Comparison of ENCODE assay signal across 1 cellular context in the genomic region with DNA sequence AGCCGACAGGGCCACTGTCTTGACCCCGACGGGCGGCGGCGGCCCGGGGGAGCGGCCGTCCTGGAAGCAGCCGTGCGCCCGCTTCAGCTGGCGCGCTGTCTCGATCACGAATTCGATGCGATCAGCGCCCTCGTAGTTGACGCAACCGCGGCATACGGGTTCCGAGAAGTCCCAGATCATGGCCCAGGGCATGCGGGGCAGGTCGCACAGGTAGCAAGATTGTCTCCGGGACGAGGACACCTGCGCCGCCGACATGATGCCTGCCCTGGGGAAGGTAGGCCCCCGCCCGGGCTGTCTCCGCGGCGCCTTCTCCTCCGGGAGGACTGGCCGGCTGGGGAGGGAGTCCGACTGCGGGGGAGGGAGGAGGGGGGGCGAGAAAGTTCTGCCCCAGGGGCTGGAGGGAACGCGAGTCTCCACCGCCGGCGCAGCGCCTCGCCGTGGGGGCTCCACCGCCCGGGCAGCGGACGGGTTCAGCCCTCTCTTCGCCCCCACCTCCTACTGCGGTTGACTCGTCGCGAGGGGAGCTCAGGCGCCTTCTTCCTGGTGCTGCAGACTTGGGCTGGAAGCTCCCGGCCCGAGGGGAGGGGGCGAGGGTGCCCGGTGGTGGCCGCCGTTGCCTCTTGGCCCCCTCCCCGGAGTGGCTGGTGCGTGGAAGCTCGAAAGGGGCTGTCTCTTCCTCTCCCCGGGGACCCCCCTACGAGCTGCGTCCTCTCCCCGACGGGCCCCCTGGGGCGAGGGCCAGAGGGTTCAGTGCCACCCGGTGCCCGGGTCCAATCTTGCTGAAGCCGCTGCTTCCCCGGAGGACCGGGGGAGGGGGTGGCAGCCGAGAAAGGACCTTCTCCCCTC.
TF ChIP-seq lines count a peak whose summit lies in the region.

No MANE protein-coding gene starts in this region.

TF ChIP-seq in HepG2, 621 proteins besides CTCF, POLR2A, EP300 and RAD21 (continued from another document and continues in another):
- TF ChIP-seq POLR2G (IDR thresholded peaks at IDR 0.05; ENCODE audit: low read depth, low read length) (peak; percentile 41; the same call in 1 of the 2 replicates), RARA (CRISPR knock-in tag; IDR thresholded peaks at IDR 0.05) (no peak), ZNF674 (CRISPR knock-in tag; IDR thresholded peaks at IDR 0.05; ENCODE audit: low read depth) (no peak), CREB1 (IDR thresholded peaks at IDR 0.05) (no peak), CREB1 (CRISPR knock-in tag; IDR thresholded peaks at IDR 0.05) (no peak), ZNF510 (CRISPR knock-in tag; IDR thresholded peaks at IDR 0.05; ENCODE audit: low read depth) (no peak), CAMTA2 (CRISPR knock-in tag; IDR thresholded peaks at IDR 0.05; ENCODE audit: borderline replicate concordance) (no peak), ZNF660 (CRISPR knock-in tag; IDR thresholded peaks at IDR 0.05; ENCODE audit: borderline replicate concordance, low read depth) (no peak), CHD4 (IDR thresholded peaks at IDR 0.05; ENCODE audit: borderline replicate concordance, low read length) (no peak), ZSCAN25 (CRISPR knock-in tag; IDR thresholded peaks at IDR 0.05) (no peak), ZBTB8A (CRISPR knock-in tag; IDR thresholded peaks at IDR 0.05; ENCODE audit: borderline replicate concordance, low read depth) (no peak), PHF21A (CRISPR knock-in tag; IDR thresholded peaks at IDR 0.05) (no peak), ZNF773 (CRISPR knock-in tag; IDR thresholded peaks at IDR 0.05; ENCODE audit: borderline replicate concordance) (no peak), NFIC (IDR thresholded peaks at IDR 0.05; ENCODE audit: low read length) (no peak), MXD4 (CRISPR knock-in tag; IDR thresholded peaks at IDR 0.05) (no peak; the same call in 1 of the 2 replicates), TSC22D2 (CRISPR knock-in tag; IDR thresholded peaks at IDR 0.05; ENCODE audit: borderline replicate concordance) (no peak), ZNF224 (CRISPR knock-in tag; IDR thresholded peaks at IDR 0.05) (no peak), EEA1 (CRISPR knock-in tag; IDR thresholded peaks at IDR 0.05; ENCODE audit: borderline replicate concordance) (peak; percentile 15; the same call in 1 of the 2 replicates), ARID2 (CRISPR knock-in tag; IDR thresholded peaks at IDR 0.05; ENCODE audit: borderline replicate concordance) (no peak), ZNF530 (CRISPR knock-in tag; IDR thresholded peaks at IDR 0.05; ENCODE audit: low read depth) (no peak), ZNF468 (CRISPR knock-in tag; IDR thresholded peaks at IDR 0.05) (no peak), KDM3A (CRISPR knock-in tag; IDR thresholded peaks at IDR 0.05; ENCODE audit: low read depth) (no peak; the same call in 1 of the 2 replicates), KAT8 (CRISPR knock-in tag; IDR thresholded peaks at IDR 0.05) (0 out of 2 replicates have a peak, but pooled peaks have one; percentile 18), ZNF331 (CRISPR knock-in tag; IDR thresholded peaks at IDR 0.05) (no peak), ARNTL (CRISPR knock-in tag; IDR thresholded peaks at IDR 0.05) (0 out of 2 replicates have a peak, but pooled peaks have one; percentile 43)
- TF ChIP-seq, protein P1, sequence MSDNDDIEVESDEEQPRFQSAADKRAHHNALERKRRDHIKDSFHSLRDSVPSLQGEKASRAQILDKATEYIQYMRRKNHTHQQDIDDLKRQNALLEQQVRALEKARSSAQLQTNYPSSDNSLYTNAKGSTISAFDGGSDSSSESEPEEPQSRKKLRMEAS (IDR thresholded peaks at IDR 0.05) = peak; percentile 60
- TF ChIP-seq, protein P2, sequence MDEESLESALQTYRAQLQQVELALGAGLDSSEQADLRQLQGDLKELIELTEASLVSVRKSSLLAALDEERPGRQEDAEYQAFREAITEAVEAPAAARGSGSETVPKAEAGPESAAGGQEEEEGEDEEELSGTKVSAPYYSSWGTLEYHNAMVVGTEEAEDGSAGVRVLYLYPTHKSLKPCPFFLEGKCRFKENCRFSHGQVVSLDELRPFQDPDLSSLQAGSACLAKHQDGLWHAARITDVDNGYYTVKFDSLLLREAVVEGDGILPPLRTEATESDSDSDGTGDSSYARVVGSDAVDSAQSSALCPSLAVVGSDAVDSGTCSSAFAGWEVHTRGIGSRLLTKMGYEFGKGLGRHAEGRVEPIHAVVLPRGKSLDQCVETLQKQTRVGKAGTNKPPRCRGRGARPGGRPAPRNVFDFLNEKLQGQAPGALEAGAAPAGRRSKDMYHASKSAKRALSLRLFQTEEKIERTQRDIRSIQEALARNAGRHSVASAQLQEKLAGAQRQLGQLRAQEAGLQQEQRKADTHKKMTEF (CRISPR knock-in tag; IDR thresholded peaks at IDR 0.05) = peak; percentile 59
- TF ChIP-seq, protein P3, sequence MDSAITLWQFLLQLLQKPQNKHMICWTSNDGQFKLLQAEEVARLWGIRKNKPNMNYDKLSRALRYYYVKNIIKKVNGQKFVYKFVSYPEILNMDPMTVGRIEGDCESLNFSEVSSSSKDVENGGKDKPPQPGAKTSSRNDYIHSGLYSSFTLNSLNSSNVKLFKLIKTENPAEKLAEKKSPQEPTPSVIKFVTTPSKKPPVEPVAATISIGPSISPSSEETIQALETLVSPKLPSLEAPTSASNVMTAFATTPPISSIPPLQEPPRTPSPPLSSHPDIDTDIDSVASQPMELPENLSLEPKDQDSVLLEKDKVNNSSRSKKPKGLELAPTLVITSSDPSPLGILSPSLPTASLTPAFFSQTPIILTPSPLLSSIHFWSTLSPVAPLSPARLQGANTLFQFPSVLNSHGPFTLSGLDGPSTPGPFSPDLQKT (CRISPR knock-in tag; IDR thresholded peaks at IDR 0.05; ENCODE audit: borderline replicate concordance) = no peak
- TF ChIP-seq, protein P4, sequence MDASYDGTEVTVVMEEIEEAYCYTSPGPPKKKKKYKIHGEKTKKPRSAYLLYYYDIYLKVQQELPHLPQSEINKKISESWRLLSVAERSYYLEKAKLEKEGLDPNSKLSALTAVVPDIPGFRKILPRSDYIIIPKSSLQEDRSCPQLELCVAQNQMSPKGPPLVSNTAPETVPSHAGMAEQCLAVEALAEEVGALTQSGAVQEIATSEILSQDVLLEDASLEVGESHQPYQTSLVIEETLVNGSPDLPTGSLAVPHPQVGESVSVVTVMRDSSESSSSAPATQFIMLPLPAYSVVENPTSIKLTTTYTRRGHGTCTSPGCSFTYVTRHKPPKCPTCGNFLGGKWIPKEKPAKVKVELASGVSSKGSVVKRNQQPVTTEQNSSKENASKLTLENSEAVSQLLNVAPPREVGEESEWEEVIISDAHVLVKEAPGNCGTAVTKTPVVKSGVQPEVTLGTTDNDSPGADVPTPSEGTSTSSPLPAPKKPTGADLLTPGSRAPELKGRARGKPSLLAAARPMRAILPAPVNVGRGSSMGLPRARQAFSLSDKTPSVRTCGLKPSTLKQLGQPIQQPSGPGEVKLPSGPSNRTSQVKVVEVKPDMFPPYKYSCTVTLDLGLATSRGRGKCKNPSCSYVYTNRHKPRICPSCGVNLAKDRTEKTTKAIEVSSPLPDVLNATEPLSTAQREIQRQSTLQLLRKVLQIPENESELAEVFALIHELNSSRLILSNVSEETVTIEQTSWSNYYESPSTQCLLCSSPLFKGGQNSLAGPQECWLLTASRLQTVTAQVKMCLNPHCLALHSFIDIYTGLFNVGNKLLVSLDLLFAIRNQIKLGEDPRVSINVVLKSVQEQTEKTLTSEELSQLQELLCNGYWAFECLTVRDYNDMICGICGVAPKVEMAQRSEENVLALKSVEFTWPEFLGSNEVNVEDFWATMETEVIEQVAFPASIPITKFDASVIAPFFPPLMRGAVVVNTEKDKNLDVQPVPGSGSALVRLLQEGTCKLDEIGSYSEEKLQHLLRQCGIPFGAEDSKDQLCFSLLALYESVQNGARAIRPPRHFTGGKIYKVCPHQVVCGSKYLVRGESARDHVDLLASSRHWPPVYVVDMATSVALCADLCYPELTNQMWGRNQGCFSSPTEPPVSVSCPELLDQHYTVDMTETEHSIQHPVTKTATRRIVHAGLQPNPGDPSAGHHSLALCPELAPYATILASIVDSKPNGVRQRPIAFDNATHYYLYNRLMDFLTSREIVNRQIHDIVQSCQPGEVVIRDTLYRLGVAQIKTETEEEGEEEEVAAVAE (CRISPR knock-in tag; IDR thresholded peaks at IDR 0.05; ENCODE audit: borderline replicate concordance) = 0 out of 2 replicates have a peak, but pooled peaks have one; percentile 5
- TF ChIP-seq, protein P5, sequence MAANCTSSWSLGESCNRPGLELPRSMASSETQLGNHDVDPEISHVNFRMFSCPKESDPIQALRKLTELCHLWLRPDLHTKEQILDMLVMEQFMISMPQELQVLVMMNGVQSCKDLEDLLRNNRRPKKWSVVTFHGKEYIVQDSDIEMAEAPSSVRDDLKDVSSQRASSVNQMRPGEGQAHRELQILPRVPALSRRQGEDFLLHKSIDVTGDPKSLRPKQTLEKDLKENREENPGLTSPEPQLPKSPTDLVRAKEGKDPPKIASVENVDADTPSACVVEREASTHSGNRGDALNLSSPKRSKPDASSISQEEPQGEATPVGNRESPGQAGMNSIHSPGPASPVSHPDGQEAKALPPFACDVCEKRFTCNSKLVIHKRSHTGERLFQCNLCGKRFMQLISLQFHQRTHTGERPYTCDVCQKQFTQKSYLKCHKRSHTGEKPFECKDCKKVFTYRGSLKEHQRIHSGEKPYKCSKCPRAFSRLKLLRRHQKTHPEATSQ (CRISPR knock-in tag; IDR thresholded peaks at IDR 0.05; ENCODE audit: borderline replicate concordance) = no peak
- TF ChIP-seq, protein P6, sequence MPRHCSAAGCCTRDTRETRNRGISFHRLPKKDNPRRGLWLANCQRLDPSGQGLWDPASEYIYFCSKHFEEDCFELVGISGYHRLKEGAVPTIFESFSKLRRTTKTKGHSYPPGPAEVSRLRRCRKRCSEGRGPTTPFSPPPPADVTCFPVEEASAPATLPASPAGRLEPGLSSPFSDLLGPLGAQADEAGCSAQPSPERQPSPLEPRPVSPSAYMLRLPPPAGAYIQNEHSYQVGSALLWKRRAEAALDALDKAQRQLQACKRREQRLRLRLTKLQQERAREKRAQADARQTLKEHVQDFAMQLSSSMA (CRISPR knock-in tag; IDR thresholded peaks at IDR 0.05) = no peak
- TF ChIP-seq, protein P7, sequence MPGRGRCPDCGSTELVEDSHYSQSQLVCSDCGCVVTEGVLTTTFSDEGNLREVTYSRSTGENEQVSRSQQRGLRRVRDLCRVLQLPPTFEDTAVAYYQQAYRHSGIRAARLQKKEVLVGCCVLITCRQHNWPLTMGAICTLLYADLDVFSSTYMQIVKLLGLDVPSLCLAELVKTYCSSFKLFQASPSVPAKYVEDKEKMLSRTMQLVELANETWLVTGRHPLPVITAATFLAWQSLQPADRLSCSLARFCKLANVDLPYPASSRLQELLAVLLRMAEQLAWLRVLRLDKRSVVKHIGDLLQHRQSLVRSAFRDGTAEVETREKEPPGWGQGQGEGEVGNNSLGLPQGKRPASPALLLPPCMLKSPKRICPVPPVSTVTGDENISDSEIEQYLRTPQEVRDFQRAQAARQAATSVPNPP (CRISPR knock-in tag; IDR thresholded peaks at IDR 0.05) = no peak
- TF ChIP-seq, protein P8, sequence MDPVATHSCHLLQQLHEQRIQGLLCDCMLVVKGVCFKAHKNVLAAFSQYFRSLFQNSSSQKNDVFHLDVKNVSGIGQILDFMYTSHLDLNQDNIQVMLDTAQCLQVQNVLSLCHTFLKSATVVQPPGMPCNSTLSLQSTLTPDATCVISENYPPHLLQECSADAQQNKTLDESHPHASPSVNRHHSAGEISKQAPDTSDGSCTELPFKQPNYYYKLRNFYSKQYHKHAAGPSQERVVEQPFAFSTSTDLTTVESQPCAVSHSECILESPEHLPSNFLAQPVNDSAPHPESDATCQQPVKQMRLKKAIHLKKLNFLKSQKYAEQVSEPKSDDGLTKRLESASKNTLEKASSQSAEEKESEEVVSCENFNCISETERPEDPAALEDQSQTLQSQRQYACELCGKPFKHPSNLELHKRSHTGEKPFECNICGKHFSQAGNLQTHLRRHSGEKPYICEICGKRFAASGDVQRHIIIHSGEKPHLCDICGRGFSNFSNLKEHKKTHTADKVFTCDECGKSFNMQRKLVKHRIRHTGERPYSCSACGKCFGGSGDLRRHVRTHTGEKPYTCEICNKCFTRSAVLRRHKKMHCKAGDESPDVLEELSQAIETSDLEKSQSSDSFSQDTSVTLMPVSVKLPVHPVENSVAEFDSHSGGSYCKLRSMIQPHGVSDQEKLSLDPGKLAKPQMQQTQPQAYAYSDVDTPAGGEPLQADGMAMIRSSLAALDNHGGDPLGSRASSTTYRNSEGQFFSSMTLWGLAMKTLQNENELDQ (CRISPR knock-in tag; IDR thresholded peaks at IDR 0.05; ENCODE audit: borderline replicate concordance) = no peak
- TF ChIP-seq, protein P9, sequence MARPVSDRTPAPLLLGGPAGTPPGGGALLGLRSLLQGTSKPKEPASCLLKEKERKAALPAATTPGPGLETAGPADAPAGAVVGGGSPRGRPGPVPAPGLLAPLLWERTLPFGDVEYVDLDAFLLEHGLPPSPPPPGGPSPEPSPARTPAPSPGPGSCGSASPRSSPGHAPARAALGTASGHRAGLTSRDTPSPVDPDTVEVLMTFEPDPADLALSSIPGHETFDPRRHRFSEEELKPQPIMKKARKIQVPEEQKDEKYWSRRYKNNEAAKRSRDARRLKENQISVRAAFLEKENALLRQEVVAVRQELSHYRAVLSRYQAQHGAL (CRISPR knock-in tag; IDR thresholded peaks at IDR 0.05; ENCODE audit: not compliant biosample characterization) = no peak
- TF ChIP-seq, protein P10, sequence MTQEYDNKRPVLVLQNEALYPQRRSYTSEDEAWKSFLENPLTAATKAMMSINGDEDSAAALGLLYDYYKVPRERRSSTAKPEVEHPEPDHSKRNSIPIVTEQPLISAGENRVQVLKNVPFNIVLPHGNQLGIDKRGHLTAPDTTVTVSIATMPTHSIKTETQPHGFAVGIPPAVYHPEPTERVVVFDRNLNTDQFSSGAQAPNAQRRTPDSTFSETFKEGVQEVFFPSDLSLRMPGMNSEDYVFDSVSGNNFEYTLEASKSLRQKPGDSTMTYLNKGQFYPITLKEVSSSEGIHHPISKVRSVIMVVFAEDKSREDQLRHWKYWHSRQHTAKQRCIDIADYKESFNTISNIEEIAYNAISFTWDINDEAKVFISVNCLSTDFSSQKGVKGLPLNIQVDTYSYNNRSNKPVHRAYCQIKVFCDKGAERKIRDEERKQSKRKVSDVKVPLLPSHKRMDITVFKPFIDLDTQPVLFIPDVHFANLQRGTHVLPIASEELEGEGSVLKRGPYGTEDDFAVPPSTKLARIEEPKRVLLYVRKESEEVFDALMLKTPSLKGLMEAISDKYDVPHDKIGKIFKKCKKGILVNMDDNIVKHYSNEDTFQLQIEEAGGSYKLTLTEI (CRISPR knock-in tag; conservative IDR thresholded peaks at IDR 0.05) = no peak
- TF ChIP-seq, protein P11, sequence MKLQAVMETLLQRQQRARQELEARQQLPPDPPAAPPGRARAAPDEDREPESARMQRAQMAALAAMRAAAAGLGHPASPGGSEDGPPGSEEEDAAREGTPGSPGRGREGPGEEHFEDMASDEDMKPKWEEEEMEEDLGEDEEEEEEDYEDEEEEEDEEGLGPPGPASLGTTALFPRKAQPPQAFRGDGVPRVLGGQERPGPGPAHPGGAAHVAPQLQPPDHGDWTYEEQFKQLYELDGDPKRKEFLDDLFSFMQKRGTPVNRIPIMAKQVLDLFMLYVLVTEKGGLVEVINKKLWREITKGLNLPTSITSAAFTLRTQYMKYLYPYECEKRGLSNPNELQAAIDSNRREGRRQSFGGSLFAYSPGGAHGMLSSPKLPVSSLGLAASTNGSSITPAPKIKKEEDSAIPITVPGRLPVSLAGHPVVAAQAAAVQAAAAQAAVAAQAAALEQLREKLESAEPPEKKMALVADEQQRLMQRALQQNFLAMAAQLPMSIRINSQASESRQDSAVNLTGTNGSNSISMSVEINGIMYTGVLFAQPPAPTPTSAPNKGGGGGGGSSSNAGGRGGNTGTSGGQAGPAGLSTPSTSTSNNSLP (IDR thresholded peaks at IDR 0.05; ENCODE audit: low read depth, low read length) = no peak
